ENCODE assay signal across 26 cellular contexts in the genomic region with DNA sequence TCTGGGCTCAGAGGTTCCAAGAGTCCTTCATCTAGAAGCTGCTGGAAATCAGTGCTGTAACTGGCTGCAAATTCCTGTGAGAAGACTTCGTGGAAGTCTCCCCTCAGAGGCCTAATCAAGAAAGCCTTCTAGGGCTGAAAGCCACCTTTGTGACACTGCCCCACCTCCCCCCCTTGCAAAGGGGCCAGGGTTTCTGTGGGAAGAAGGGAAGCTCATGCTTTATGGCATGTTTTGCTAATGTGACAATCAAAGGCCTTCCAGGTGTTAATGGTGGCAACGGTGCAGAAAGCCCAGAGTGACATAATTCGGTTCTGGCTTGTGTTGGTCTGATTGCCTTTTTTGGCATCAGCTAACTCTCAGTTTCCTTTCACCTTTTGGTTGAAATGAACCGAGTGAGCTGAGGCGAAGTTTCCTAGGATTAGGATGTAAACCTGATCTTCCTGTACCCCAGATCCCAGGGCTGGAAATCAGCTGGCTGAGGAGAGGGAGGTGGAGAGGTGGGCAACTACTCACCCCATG.
"Had no signal": no experiment of that assay in that cellular context is flagged by ENCODE, and none has a peak within 500 bp of the region (broad histone marks: within the 10 kb centered on the region; RNA-seq: fewer than 3 reads in every experiment).

No MANE protein-coding gene starts in this region.

- H3K27ac Mint-ChIP-seq: effector memory CD8-positive, alpha-beta T cell; mesothelial cell of epicardium; natural killer cell treated with Interleukin-12 subunit alpha and Interleukin-12 subunit beta and Interleukin-15 and Interleukin-18, amount 100 ng/mL, for 72 hours; stimulated activated naive CD8-positive, alpha-beta T cell treated with anti-CD3 and anti-CD28 coated beads, Interleukin-15, Interleukin-2, amounts not matched to agents 100 ng/mL and 50 ng/mL, for 24 hours; T-helper 2 cell treated with Interferon-gamma antibody and Interleukin-4, amounts not matched to agents 5 μg/mL and 100 μg/mL, for 36 hours had no signal

- H3K36me3 ChIP-seq: esophagus muscularis mucosa, left ventricle myocardium inferior, neutrophil, ovary, thyroid gland, upper lobe of right lung had no signal

- H3K9me3 ChIP-seq: esophagus muscularis mucosa, left ventricle myocardium inferior, neutrophil, ovary, psoas muscle, thyroid gland, upper lobe of right lung had no signal

- H3K27ac ChIP-seq: esophagus muscularis mucosa, left ventricle myocardium inferior, neutrophil, ovary, psoas muscle, thyroid gland, upper lobe of right lung, VCaP had no signal

- H3K4me1 ChIP-seq: psoas muscle, thyroid gland had no signal

- FAIRE-seq: astrocyte, frontal cortex had no signal

- H3K27me3 Mint-ChIP-seq: activated naive CD8-positive, alpha-beta T cell treated with anti-CD3 and anti-CD28 coated beads for 36 hours; effector memory CD8-positive, alpha-beta T cell; natural killer cell treated with Interleukin-12 subunit alpha and Interleukin-12 subunit beta and Interleukin-15 and Interleukin-18, amount 100 ng/mL, for 72 hours; stimulated activated naive CD8-positive, alpha-beta T cell treated with anti-CD3 and anti-CD28 coated beads, Interleukin-15, Interleukin-2, amounts not matched to agents 100 ng/mL and 50 ng/mL, for 24 hours had no signal

- H3K36me3 Mint-ChIP-seq: mesothelial cell of epicardium; natural killer cell treated with Interleukin-12 subunit alpha and Interleukin-12 subunit beta and Interleukin-15 and Interleukin-18, amount 100 ng/mL, for 72 hours had no signal

- DNase-seq: activated CD4-positive, CD25-positive, alpha-beta regulatory T cell treated with anti-CD3 and anti-CD28 coated beads, Interleukin-2, amount 50 U/mL, for 72 hours; activated CD8-positive, alpha-beta memory T cell treated with anti-CD3 and anti-CD28 coated beads, Interleukin-2, amount 50 U/mL, for 48 hours; activated naive CD4-positive, alpha-beta T cell treated with Interleukin-2 at 50 U/mL for 16 hours; activated naive CD8-positive, alpha-beta T cell treated with anti-CD3 and anti-CD28 coated beads for 36 hours; activated T-cell treated with anti-CD3 and anti-CD28 coated beads, Interleukin-2, amount 50 U/mL, for 4 hours; central memory CD4-positive, alpha-beta T cell; effector memory CD8-positive, alpha-beta T cell; hypothalamus; left ventricle myocardium inferior; ovary; psoas muscle; right cardiac atrium; stimulated activated CD4-positive, alpha-beta T cell treated with anti-CD3 and anti-CD28 coated beads, Interleukin-12 subunit alpha, Interleukin-12 subunit beta, amount 100 ng/mL, for 4 hours; stimulated activated CD4-positive, alpha-beta T cell treated with anti-CD3 and anti-CD28 coated beads, Interleukin-4, amount 100 ng/mL, for 4 hours; substantia nigra; thyroid gland; upper lobe of right lung had no signal

- H3K9me3 Mint-ChIP-seq: effector memory CD8-positive, alpha-beta T cell; mesothelial cell of epicardium; stimulated activated naive CD8-positive, alpha-beta T cell treated with anti-CD3 and anti-CD28 coated beads, Interleukin-15, Interleukin-2, amounts not matched to agents 100 ng/mL and 50 ng/mL, for 24 hours; T-helper 2 cell treated with Interferon-gamma antibody and Interleukin-4, amounts not matched to agents 5 μg/mL and 100 μg/mL, for 36 hours had no signal

- H3K27me3 ChIP-seq: esophagus muscularis mucosa, neutrophil, ovary, thyroid gland, upper lobe of right lung had no signal

- ATAC-seq: activated T-cell treated with anti-CD3 and anti-CD28 coated beads, Interleukin-2, amount 50 U/mL, for 4 hours; effector memory CD8-positive, alpha-beta T cell; natural killer cell treated with Interleukin-12 subunit alpha and Interleukin-12 subunit beta and Interleukin-15 and Interleukin-18, amount 100 ng/mL, for 72 hours; psoas muscle; right cardiac atrium; upper lobe of right lung had no signal

- H3K4me3 Mint-ChIP-seq: activated naive CD8-positive, alpha-beta T cell treated with anti-CD3 and anti-CD28 coated beads for 36 hours; activated T-cell treated with anti-CD3 and anti-CD28 coated beads, Interleukin-2, amount 50 U/mL, for 4 hours; effector memory CD8-positive, alpha-beta T cell; mesothelial cell of epicardium; natural killer cell treated with Interleukin-12 subunit alpha and Interleukin-12 subunit beta and Interleukin-15 and Interleukin-18, amount 100 ng/mL, for 72 hours; stimulated activated naive CD8-positive, alpha-beta T cell treated with anti-CD3 and anti-CD28 coated beads, Interleukin-15, Interleukin-2, amounts not matched to agents 100 ng/mL and 50 ng/mL, for 24 hours; T-helper 2 cell treated with Interferon-gamma antibody and Interleukin-4, amounts not matched to agents 5 μg/mL and 100 μg/mL, for 36 hours had no signal

- H3K4me3 ChIP-seq: esophagus muscularis mucosa, left ventricle myocardium inferior, ovary, psoas muscle, thyroid gland, upper lobe of right lung had no signal
